ENCODE assay signal across 8 cellular contexts in the genomic region with DNA sequence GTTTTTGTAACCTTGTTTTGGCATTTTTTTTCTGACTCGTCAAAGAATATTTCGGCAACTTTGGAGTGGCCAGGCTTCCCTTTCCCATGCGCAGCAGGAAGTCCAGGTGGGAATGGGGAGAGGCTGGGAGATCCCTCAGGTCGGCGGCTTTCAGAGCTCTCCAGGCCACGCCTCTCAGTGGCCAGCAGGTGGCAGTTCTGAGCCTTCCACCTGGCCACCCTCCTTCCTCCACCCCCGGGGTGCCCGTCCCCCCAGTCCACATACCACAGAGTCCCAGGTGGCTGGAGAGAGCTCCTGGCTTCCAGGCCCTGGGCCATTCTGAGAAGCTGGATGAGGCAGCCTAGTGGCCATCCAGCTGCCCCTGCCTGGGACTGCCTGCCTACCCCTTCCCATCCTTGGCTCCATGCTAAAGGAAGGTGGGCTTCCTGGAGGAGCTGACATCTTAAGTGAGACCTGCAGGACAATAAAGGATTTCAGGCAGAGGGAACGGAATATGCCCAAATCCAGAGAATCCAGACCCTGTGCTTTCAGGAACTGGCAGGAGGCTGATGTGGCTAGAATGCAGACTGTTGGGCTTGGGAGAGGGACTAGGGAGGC. TPM values are rescaled to one million over a fixed set of nuclear protein-coding genes. Genes with fewer than 3 reads are reported as not detected.
DNase-seq lines count a peak whose midpoint lies in the region; ATAC-seq and TF ChIP-seq lines count a peak whose summit lies in the region.

No MANE protein-coding gene starts in this region.

- no peak overlapping the region for H2AFZ ChIP-seq in Karpas-422 (ENCODE audit: low read length)

- TF ChIP-seq POLR2A in heart left ventricle (IDR thresholded peaks at IDR 0.05) = no peak

- peak in 3 of 4 donors; percentile 56 to 61 (median 60) for ATAC-seq in heart left ventricle
- ATAC-seq in GM21717 (IDR thresholded peaks at IDR 0.05; ENCODE audit: unreplicated experiment) = no peak
- no peak for ATAC-seq in HG02588 (IDR thresholded peaks at IDR 0.05; ENCODE audit: unreplicated experiment)
- no peak for ATAC-seq in HG03135 (IDR thresholded peaks at IDR 0.05; ENCODE audit: unreplicated experiment)

- TF ChIP-seq CTCF in heart left ventricle (IDR thresholded peaks at IDR 0.05) = peak; percentile 22 to 61 (median 45)

- H4K20me1 ChIP-seq in Karpas-422 (ENCODE audit: insufficient read depth, low read depth, low read length) = no peaks in the 10 kb centered on the region

- H3K27me3 ChIP-seq in Karpas-422 (ENCODE audit: low read length) (no peaks in the 10 kb centered on the region), heart left ventricle (peaks cover 0 to 47% (median 4%) of the 10 kb centered on the region in 9 donors)

- H3K9ac ChIP-seq in Karpas-422 (ENCODE audit: low read length) = no peak overlapping the region

- DNase-seq in G401 (ENCODE audit: low spot score) (peak; percentile 26), Karpas-422 (peak; percentile 74), heart left ventricle (no peak)
- peak; percentile 41 for DNase-seq in activated CD8-positive, alpha-beta memory T cell treated with anti-CD3 and anti-CD28 coated beads, Interleukin-2, amount 50 U/mL, for 4 hours
- peak; percentile 59 for DNase-seq in stimulated activated CD8-positive, alpha-beta memory T cell treated with anti-CD3 and anti-CD28 coated beads, Interleukin-4, amount 100 ng/mL, for 48 hours

- intact Hi-C loops in heart left ventricle (cut with DNase I) = loop anchor here in 2 of 10 donors (5.0 to 10.0 kb wide), 2 partner anchors 554 to 797 kb away; no protein-coding TSS in a partner anchor

- H3K9me2 ChIP-seq in Karpas-422 (replicated peaks; ENCODE audit: insufficient read depth, low read length) = no peaks in the 10 kb centered on the region

- H3K4me2 ChIP-seq in Karpas-422 (ENCODE audit: low read depth, low read length, poor library complexity, severe bottlenecking) = no peak overlapping the region

- WGBS in heart left ventricle, 4 donors = 18 to 32% (median 28%) methylated on average over 5 to 9 of the region's 9 CpGs

- H3K27ac ChIP-seq in Karpas-422 (ENCODE audit: low read length) (no peak overlapping the region), heart left ventricle (no peak overlapping the region)

- H3K79me2 ChIP-seq in Karpas-422 (ENCODE audit: low read length) = no peaks in the 10 kb centered on the region

- H3K9me3 ChIP-seq in Karpas-422 (ENCODE audit: low read length) (no peaks in the 10 kb centered on the region), heart left ventricle (no peaks in the 10 kb centered on the region)

- H3K4me1 ChIP-seq in Karpas-422 (ENCODE audit: low read length) (peaks cover 24% of the 10 kb centered on the region), heart left ventricle (no peaks in the 10 kb centered on the region)

- H3K4me3 ChIP-seq in Karpas-422 (ENCODE audit: low read length) (no peak overlapping the region), heart left ventricle (no peak overlapping the region)

- no peaks in the 10 kb centered on the region for H3K36me3 ChIP-seq in Karpas-422 (ENCODE audit: insufficient read depth, low read length)
- no peaks in the 10 kb centered on the region for H3K36me3 ChIP-seq in heart left ventricle

- in situ Hi-C loops in G401 (cut with HindIII; ENCODE audit: low sequenced_read_pairs) = no loop called here

RNA-seq across cellular contexts. Expression of gene CCNE1, which starts 46.3 kb away (rescaled TPM):
- 50.8 and 76.0 TPM in 2 replicates for total RNA-seq in G401 (2014; rRNA removed; shearing (Covaris generic))
- 12.0 and 20.1 TPM in 2 replicates for total RNA-seq in Karpas-422 (2014; rRNA removed; shearing (Covaris generic); ENCODE audit: low replicate concordance)
- total RNA-seq in heart left ventricle = 1 to 10 TPM; 1.3 to 5.4 (median 2.5) TPM
- polyA plus RNA-seq in heart left ventricle = 1 to 10 TPM; 1.5 to 4.5 TPM

Comparison
In these comparisons a context has a peak if more than half of its experiments do, and no peak if none do; other contexts are left out.
1. DNase-seq: peak in G401 (single experiment), Karpas-422 (single experiment), activated CD8-positive, alpha-beta memory T cell treated with anti-CD3 and anti-CD28 coated beads, Interleukin-2, amount 50 U/mL, for 4 hours (single experiment) and stimulated activated CD8-positive, alpha-beta memory T cell treated with anti-CD3 and anti-CD28 coated beads, Interleukin-4, amount 100 ng/mL, for 48 hours (single experiment); none in heart left ventricle (0 of 5).
2. ATAC-seq: peak in heart left ventricle (3 of 4); none in GM21717 (single experiment), HG02588 (single experiment) and HG03135 (single experiment).